Comparison of ENCODE assay signal across 1 cellular context in the genomic region with DNA sequence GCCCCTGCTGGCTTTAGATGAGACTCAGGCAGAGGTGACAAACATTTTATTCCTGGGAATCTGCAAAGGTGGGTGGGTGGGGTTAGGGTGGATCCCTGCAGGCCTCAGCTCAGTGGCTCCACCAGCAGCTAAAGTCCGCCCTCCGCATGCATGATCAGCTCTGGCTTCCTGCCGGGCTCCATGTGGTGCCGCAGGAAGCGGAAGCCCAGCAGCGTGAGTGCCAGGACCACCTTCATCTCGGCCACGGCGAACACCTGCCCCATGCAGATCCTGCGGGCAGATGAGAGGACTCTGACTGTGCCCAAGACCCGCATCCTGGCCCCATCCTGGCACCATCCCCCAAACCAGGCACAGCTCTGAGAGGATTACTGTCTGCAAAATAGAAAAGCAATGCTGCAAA.
TF ChIP-seq lines count a peak whose summit lies in the region.

No MANE protein-coding gene starts in this region.

TF ChIP-seq in K562, 482 proteins besides CTCF, POLR2A, EP300 and RAD21:
- TF ChIP-seq, protein P1, sequence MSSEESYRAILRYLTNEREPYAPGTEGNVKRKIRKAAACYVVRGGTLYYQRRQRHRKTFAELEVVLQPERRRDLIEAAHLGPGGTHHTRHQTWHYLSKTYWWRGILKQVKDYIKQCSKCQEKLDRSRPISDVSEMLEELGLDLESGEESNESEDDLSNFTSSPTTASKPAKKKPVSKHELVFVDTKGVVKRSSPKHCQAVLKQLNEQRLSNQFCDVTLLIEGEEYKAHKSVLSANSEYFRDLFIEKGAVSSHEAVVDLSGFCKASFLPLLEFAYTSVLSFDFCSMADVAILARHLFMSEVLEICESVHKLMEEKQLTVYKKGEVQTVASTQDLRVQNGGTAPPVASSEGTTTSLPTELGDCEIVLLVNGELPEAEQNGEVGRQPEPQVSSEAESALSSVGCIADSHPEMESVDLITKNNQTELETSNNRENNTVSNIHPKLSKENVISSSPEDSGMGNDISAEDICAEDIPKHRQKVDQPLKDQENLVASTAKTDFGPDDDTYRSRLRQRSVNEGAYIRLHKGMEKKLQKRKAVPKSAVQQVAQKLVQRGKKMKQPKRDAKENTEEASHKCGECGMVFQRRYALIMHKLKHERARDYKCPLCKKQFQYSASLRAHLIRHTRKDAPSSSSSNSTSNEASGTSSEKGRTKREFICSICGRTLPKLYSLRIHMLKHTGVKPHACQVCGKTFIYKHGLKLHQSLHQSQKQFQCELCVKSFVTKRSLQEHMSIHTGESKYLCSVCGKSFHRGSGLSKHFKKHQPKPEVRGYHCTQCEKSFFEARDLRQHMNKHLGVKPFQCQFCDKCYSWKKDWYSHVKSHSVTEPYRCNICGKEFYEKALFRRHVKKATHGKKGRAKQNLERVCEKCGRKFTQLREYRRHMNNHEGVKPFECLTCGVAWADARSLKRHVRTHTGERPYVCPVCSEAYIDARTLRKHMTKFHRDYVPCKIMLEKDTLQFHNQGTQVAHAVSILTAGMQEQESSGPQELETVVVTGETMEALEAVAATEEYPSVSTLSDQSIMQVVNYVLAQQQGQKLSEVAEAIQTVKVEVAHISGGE (CRISPR knock-in tag; IDR thresholded peaks at IDR 0.05): 0 out of 6 replicates have a peak, but pooled peaks of 1 of the 3 experiments have one; percentile 34
- TF ChIP-seq GABPA (tag; conservative IDR thresholded peaks at IDR 0.05; ENCODE audit: low read depth): peak; percentile 69
- no peak for TF ChIP-seq ZFP36 (IDR thresholded peaks at IDR 0.05; ENCODE audit: low read depth, low read length, partially characterized antibody)
- TF ChIP-seq, protein P2, sequence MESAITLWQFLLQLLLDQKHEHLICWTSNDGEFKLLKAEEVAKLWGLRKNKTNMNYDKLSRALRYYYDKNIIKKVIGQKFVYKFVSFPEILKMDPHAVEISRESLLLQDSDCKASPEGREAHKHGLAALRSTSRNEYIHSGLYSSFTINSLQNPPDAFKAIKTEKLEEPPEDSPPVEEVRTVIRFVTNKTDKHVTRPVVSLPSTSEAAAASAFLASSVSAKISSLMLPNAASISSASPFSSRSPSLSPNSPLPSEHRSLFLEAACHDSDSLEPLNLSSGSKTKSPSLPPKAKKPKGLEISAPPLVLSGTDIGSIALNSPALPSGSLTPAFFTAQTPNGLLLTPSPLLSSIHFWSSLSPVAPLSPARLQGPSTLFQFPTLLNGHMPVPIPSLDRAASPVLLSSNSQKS (CRISPR knock-in tag; IDR thresholded peaks at IDR 0.05): no peak
- no peak for TF ChIP-seq ZNF431 (CRISPR knock-in tag; IDR thresholded peaks at IDR 0.05)
- no peak for TF ChIP-seq DMBX1 (CRISPR knock-in tag; IDR thresholded peaks at IDR 0.05; ENCODE audit: borderline replicate concordance)
- TF ChIP-seq, protein P3, sequence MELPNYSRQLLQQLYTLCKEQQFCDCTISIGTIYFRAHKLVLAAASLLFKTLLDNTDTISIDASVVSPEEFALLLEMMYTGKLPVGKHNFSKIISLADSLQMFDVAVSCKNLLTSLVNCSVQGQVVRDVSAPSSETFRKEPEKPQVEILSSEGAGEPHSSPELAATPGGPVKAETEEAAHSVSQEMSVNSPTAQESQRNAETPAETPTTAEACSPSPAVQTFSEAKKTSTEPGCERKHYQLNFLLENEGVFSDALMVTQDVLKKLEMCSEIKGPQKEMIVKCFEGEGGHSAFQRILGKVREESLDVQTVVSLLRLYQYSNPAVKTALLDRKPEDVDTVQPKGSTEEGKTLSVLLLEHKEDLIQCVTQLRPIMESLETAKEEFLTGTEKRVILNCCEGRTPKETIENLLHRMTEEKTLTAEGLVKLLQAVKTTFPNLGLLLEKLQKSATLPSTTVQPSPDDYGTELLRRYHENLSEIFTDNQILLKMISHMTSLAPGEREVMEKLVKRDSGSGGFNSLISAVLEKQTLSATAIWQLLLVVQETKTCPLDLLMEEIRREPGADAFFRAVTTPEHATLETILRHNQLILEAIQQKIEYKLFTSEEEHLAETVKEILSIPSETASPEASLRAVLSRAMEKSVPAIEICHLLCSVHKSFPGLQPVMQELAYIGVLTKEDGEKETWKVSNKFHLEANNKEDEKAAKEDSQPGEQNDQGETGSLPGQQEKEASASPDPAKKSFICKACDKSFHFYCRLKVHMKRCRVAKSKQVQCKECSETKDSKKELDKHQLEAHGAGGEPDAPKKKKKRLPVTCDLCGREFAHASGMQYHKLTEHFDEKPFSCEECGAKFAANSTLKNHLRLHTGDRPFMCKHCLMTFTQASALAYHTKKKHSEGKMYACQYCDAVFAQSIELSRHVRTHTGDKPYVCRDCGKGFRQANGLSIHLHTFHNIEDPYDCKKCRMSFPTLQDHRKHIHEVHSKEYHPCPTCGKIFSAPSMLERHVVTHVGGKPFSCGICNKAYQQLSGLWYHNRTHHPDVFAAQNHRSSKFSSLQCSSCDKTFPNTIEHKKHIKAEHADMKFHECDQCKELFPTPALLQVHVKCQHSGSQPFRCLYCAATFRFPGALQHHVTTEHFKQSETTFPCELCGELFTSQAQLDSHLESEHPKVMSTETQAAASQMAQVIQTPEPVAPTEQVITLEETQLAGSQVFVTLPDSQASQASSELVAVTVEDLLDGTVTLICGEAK (IDR thresholded peaks at IDR 0.05): peak; percentile 72
- TF ChIP-seq, protein P3 (CRISPR knock-in tag; IDR thresholded peaks at IDR 0.05): no peak
- TF ChIP-seq SPI1 (IDR thresholded peaks at IDR 0.05; ENCODE audit: borderline replicate concordance, low read depth, low read length): peak; percentile 50; the same call in 1 of the 2 replicates
- TF ChIP-seq ZNF77 (CRISPR knock-in tag; IDR thresholded peaks at IDR 0.05): no peak
- peak; percentile 51; the same call in 1 of the 2 replicates for TF ChIP-seq POLR2G (IDR thresholded peaks at IDR 0.05; ENCODE audit: low read depth, low read length)
- TF ChIP-seq PCBP2 (IDR thresholded peaks at IDR 0.05; ENCODE audit: low read depth, low read length, poor library complexity, severe bottlenecking): no peak
- TF ChIP-seq TRIM28 (IDR thresholded peaks at IDR 0.05): no peak
- TF ChIP-seq HDAC1 (IDR thresholded peaks at IDR 0.05): no peak
- TF ChIP-seq RHOXF2B (CRISPR knock-in tag; conservative IDR thresholded peaks at IDR 0.05): no peak
- no peak for TF ChIP-seq KDM1A (IDR thresholded peaks at IDR 0.05)
- TF ChIP-seq SMC3 (conservative IDR thresholded peaks at IDR 0.05; ENCODE audit: insufficient read depth, low read depth, low read length): no peak
- TF ChIP-seq RBFOX2 (IDR thresholded peaks at IDR 0.05; ENCODE audit: low read depth, low read length): peak; percentile 46; the same call in 1 of the 2 replicates
- TF ChIP-seq ZBTB7A (IDR thresholded peaks at IDR 0.05; ENCODE audit: borderline replicate concordance, control insufficient read depth, low read depth, low read length): peak; percentile 24; the same call in 1 of the 2 replicates
- TF ChIP-seq NFE2 (IDR thresholded peaks at IDR 0.05; ENCODE audit: low read depth): no peak
- TF ChIP-seq RBM17 (IDR thresholded peaks at IDR 0.05; ENCODE audit: borderline replicate concordance, low read depth, low read length): no peak
- TF ChIP-seq ETV1 (tag; conservative IDR thresholded peaks at IDR 0.05; ENCODE audit: low read depth): peak; percentile 33; the same call in 1 of the 2 replicates
TF ChIP-seq in K562: peak in this region for 8.
